Comparison of ENCODE assay signal across 7 cellular contexts in genomic region chr1:11980676-11980972, GRCh38. TPM values are rescaled to one million over a fixed set of nuclear protein-coding genes. Genes with fewer than 3 reads are reported as not detected.
DNase-seq lines count a peak whose midpoint lies in the region; ATAC-seq and TF ChIP-seq lines count a peak whose summit lies in the region.

No MANE protein-coding gene starts in this region.

- TF ChIP-seq CTCF in HFF-Myc (IDR thresholded peaks at IDR 0.05; ENCODE audit: low read depth, low read length, missing control alignments) (no peak), WTC11 (IDR thresholded peaks at IDR 0.05) (no peak), smooth muscle cell (IDR thresholded peaks at IDR 0.05; ENCODE audit: borderline replicate concordance, insufficient read depth, poor library complexity, severe bottlenecking) (no peak), GM10248 (IDR thresholded peaks at IDR 0.05; ENCODE audit: control extremely low read depth, extremely low read depth, low read depth, missing control alignments) (no peak)

- H3K9ac ChIP-seq in smooth muscle cell (ENCODE audit: low read depth): peak overlapping the region; percentile 95

- H3K27me3 Mint-ChIP-seq in WTC11 (ENCODE audit: low read depth): no peaks in the 10 kb centered on the region

- H3K79me2 ChIP-seq in smooth muscle cell (ENCODE audit: low read depth): peaks cover 38% of the 10 kb centered on the region

- no peaks in the 10 kb centered on the region for H3K9me3 ChIP-seq in smooth muscle cell (replicated peaks; ENCODE audit: low read depth)

- peak overlapping the region; percentile 99 for H3K27ac Mint-ChIP-seq in WTC11

- H3F3A ChIP-seq in smooth muscle cell (ENCODE audit: low read depth): peaks cover 18% of the 10 kb centered on the region

- ATAC-seq in WTC11: no peak; the same call in 1 of the 2 replicates
- ATAC-seq in GM21526 (IDR thresholded peaks at IDR 0.05; ENCODE audit: low FRiP score, unreplicated experiment): no peak

- peaks cover 22% of the 10 kb centered on the region for H3K4me1 Mint-ChIP-seq in WTC11

- H3K4me2 ChIP-seq in smooth muscle cell: peak overlapping the region; percentile 95

- H2AFZ ChIP-seq in smooth muscle cell (ENCODE audit: low read depth): peak overlapping the region; percentile 49

- H3K36me3 ChIP-seq in smooth muscle cell (ENCODE audit: low read depth): no peaks in the 10 kb centered on the region

- peaks cover 5% of the 10 kb centered on the region for H3K4me1 ChIP-seq in smooth muscle cell (ENCODE audit: low read depth)

- no peaks in the 10 kb centered on the region for H3K9me3 Mint-ChIP-seq in WTC11

- H3K36me3 Mint-ChIP-seq in WTC11: peaks cover 35% of the 10 kb centered on the region

- H3K4me3 Mint-ChIP-seq in WTC11: peak overlapping the region; percentile 98

- DNase-seq in HFF-Myc (ENCODE audit: extremely low read depth, low read depth) (no peak), WTC11 (ENCODE audit: low spot score) (no peak), hepatic stellate cell (ENCODE audit: low spot score) (peak; percentile 24), smooth muscle cell (lab: John Stamatoyannopoulos, UW; ENCODE audit: unreplicated experiment) (no peak), cortex of kidney (lab: John Stamatoyannopoulos, UW) (no peak), GM10248 (ENCODE audit: extremely low spot score) (no peak)

- peak overlapping the region; percentile 98 for H3K27ac ChIP-seq in smooth muscle cell (ENCODE audit: low read depth)

- H4K20me1 ChIP-seq in smooth muscle cell (ENCODE audit: low read depth): peaks cover 36% of the 10 kb centered on the region

- H3K4me3 ChIP-seq in HFF-Myc (replicated peaks; ENCODE audit: low read depth, low read length): peak overlapping the region; percentile 99
- peak overlapping the region; percentile 78 for H3K4me3 ChIP-seq in smooth muscle cell

- POLR2A ChIA-PET in WTC11 (lab: Charles Lee): interaction anchor here (0.9 to 3.7 kb wide), 4 partner anchors 38 to 73 kb away, joined by 4 to 31 read pairs (median 14); partner anchors contain the start of gene MIIP
- POLR2A ChIA-PET in GM10248 (lab: Yijun Ruan, JAX): interaction anchor here (1.0 to 1.6 kb wide), 2 partner anchors 38 to 71 kb away, joined by 5 to 7 read pairs; partner anchors contain the start of gene MIIP

- CTCF ChIA-PET in WTC11 (lab: Charles Lee): interaction anchor here (1.0 to 3.4 kb wide), 7 partner anchors 14 to 177 kb away, joined by 4 to 27 read pairs (median 6); no protein-coding TSS in a partner anchor
- CTCF ChIA-PET in GM10248 (lab: Yijun Ruan, JAX): interaction anchor here (1.4 to 2.4 kb wide), 5 partner anchors 11 to 144 kb away, joined by 4 to 9 read pairs (median 5); no protein-coding TSS in a partner anchor

- WGBS in smooth muscle cell (ENCODE audit: low lambda C conversion rate): 3% methylated on average over 9 of the region's 12 CpGs

- H3K27me3 ChIP-seq in smooth muscle cell (ENCODE audit: low read depth): no peaks in the 10 kb centered on the region

TF ChIP-seq in WTC11, 78 proteins besides CTCF, POLR2A, EP300 and RAD21 (continues in another document):
- TF ChIP-seq RORB (CRISPR knock-in tag; IDR thresholded peaks at IDR 0.05) (no peak), ZBTB43 (CRISPR knock-in tag; IDR thresholded peaks at IDR 0.05) (no peak), TCF7 (CRISPR knock-in tag; IDR thresholded peaks at IDR 0.05; ENCODE audit: low read depth) (no peak), PRRX2 (CRISPR knock-in tag; IDR thresholded peaks at IDR 0.05) (no peak), AR (CRISPR knock-in tag; IDR thresholded peaks at IDR 0.05) (no peak), NR3C1 (CRISPR knock-in tag; conservative IDR thresholded peaks at IDR 0.05; ENCODE audit: low read depth) (no peak), ARID4B (CRISPR knock-in tag; IDR thresholded peaks at IDR 0.05; ENCODE audit: borderline replicate concordance) (no peak), ZNF425 (CRISPR knock-in tag; conservative IDR thresholded peaks at IDR 0.05) (no peak), ZNF671 (CRISPR knock-in tag; IDR thresholded peaks at IDR 0.05) (no peak)

RNA-seq across cellular contexts. Expression of gene MFN2, which starts 0.4 kb away (rescaled TPM):
- total RNA-seq in WTC11 (2021) (56.8 to 63.0 TPM (median 59.8 TPM) in 3 replicates), smooth muscle cell (30.0 and 34.2 TPM in 2 replicates)
- polyA plus RNA-seq in smooth muscle cell: 39.7 and 42.8 TPM in 2 replicates

RNA-seq across cellular contexts. Expression of gene MIIP, which starts 38.7 kb away (rescaled TPM):
- total RNA-seq in WTC11 (2021): 65.6 to 75.1 TPM (median 67.4 TPM) in 3 replicates
- 18.9 and 24.0 TPM in 2 replicates for total RNA-seq in smooth muscle cell
- polyA plus RNA-seq in smooth muscle cell: 63.3 and 66.5 TPM in 2 replicates

RNA-seq across cellular contexts. Expression of gene PLOD1, which starts 46.1 kb away (rescaled TPM):
- 46.9 to 73.8 TPM (median 67.3 TPM) in 3 replicates for total RNA-seq in WTC11 (2021)
- 292 and 362 TPM in 2 replicates for total RNA-seq in smooth muscle cell
- polyA plus RNA-seq in smooth muscle cell: 425 and 559 TPM in 2 replicates

RNA-seq across cellular contexts. Expression of gene KIAA2013, which starts 54.4 kb away (rescaled TPM):
- total RNA-seq in WTC11 (2021): 45.3 to 50.2 TPM (median 45.6 TPM) in 3 replicates
- 41.0 and 41.3 TPM in 2 replicates for total RNA-seq in smooth muscle cell
- 70.9 and 71.6 TPM in 2 replicates for polyA plus RNA-seq in smooth muscle cell
